In genomic region chr13:23806874-23807522, GRCh38 we compare ENCODE assay signal across 14 cellular contexts.
DNase-seq lines count a peak whose midpoint lies in the region; ATAC-seq and TF ChIP-seq lines count a peak whose summit lies in the region.
"Had no signal": no experiment of that assay in that cellular context is flagged by ENCODE, and none has a peak within 500 bp of the region (broad histone marks: within the 10 kb centered on the region; RNA-seq: fewer than 3 reads in every experiment).

No MANE protein-coding gene starts in this region.

- no peak overlapping the region for H3K27ac ChIP-seq in heart left ventricle
- H3K27ac ChIP-seq: hepatocyte had no signal

- DNase-seq in memory B cell (ENCODE audit: low spot score in 2 of 2): no peak
- DNase-seq in heart left ventricle: no peak
- no peak for DNase-seq in AG20443 (ENCODE audit: low spot score)
- DNase-seq in COR-L47 (lab: John Stamatoyannopoulos, UW): no peak
- no peak for DNase-seq in activated CD4-positive, CD25-positive, alpha-beta regulatory T cell treated with anti-CD3 and anti-CD28 coated beads, Interleukin-2, amount 50 U/mL, for 72 hours
- DNase-seq: activated CD4-positive, alpha-beta T cell treated with anti-CD3 and anti-CD28 coated beads, Interleukin-2, amount 10 ng/mL, durations not matched to agents 24 days and 14 days; activated naive CD4-positive, alpha-beta T cell treated with anti-CD3 and anti-CD28 coated beads, Interleukin-2, amount 10 ng/mL, durations not matched to agents 7 days and 5 days; NCI-H2029 had no signal

- peaks cover 18% of the 10 kb centered on the region for H3K4me1 Mint-ChIP-seq in memory B cell
- H3K4me1 Mint-ChIP-seq: activated CD4-positive, alpha-beta T cell treated with anti-CD3 and anti-CD28 coated beads, Interleukin-2, amount 10 ng/mL, durations not matched to agents 24 days and 14 days; activated naive CD4-positive, alpha-beta T cell treated with anti-CD3 and anti-CD28 coated beads, Interleukin-2, amount 10 ng/mL, durations not matched to agents 7 days and 5 days had no signal

- ATAC-seq in GM18907 (IDR thresholded peaks at IDR 0.05; ENCODE audit: unreplicated experiment) (peak; percentile 21), HG02610 (IDR thresholded peaks at IDR 0.05; ENCODE audit: unreplicated experiment) (peak; percentile 7), HG03558 (IDR thresholded peaks at IDR 0.05; ENCODE audit: extremely low read depth, unreplicated experiment) (peak; percentile 5), memory B cell (ENCODE audit: low read depth) (no peak), heart left ventricle (no peak)
- ATAC-seq: Right ventricle myocardium inferior, sciatic nerve had no signal

- no peaks in the 10 kb centered on the region for H3K27me3 Mint-ChIP-seq in memory B cell
- H3K27me3 Mint-ChIP-seq: activated CD4-positive, alpha-beta T cell treated with anti-CD3 and anti-CD28 coated beads, Interleukin-2, amount 10 ng/mL, durations not matched to agents 24 days and 14 days; activated naive CD4-positive, alpha-beta T cell treated with anti-CD3 and anti-CD28 coated beads, Interleukin-2, amount 10 ng/mL, durations not matched to agents 7 days and 5 days had no signal

- H3K4me1 ChIP-seq in heart left ventricle: peaks cover 0 to 3% (median 0%) of the 10 kb centered on the region in 12 donors

- intact Hi-C loops in heart left ventricle (cut with DNase I): no loop called here

- TF ChIP-seq POLR2A in heart left ventricle (IDR thresholded peaks at IDR 0.05): no peak

- peaks cover 0 to 34% (median 6%) of the 10 kb centered on the region in 9 donors for H3K36me3 ChIP-seq in heart left ventricle

- H3K9me3 ChIP-seq in heart left ventricle: no peaks in the 10 kb centered on the region

- 47 to 56% (median 50%) methylated on average over 4 of the region's 4 CpGs for WGBS in heart left ventricle, 4 donors

- H3K27me3 ChIP-seq in heart left ventricle: no peaks in the 10 kb centered on the region
- H3K27me3 ChIP-seq: hepatocyte had no signal

- peak overlapping the region; percentile 74 for H3K4me3 Mint-ChIP-seq in memory B cell
- H3K4me3 Mint-ChIP-seq: activated CD4-positive, alpha-beta T cell treated with anti-CD3 and anti-CD28 coated beads, Interleukin-2, amount 10 ng/mL, durations not matched to agents 24 days and 14 days; activated naive CD4-positive, alpha-beta T cell treated with anti-CD3 and anti-CD28 coated beads, Interleukin-2, amount 10 ng/mL, durations not matched to agents 7 days and 5 days had no signal

- no peak overlapping the region for H3K4me3 ChIP-seq in heart left ventricle
- H3K4me3 ChIP-seq: hepatocyte had no signal

- H3K9me3 Mint-ChIP-seq in memory B cell: no peaks in the 10 kb centered on the region
- H3K9me3 Mint-ChIP-seq: activated CD4-positive, alpha-beta T cell treated with anti-CD3 and anti-CD28 coated beads, Interleukin-2, amount 10 ng/mL, durations not matched to agents 24 days and 14 days; activated naive CD4-positive, alpha-beta T cell treated with anti-CD3 and anti-CD28 coated beads, Interleukin-2, amount 10 ng/mL, durations not matched to agents 7 days and 5 days had no signal

- H3K36me3 Mint-ChIP-seq in memory B cell: peaks cover 14% of the 10 kb centered on the region
- H3K36me3 Mint-ChIP-seq: activated naive CD4-positive, alpha-beta T cell treated with anti-CD3 and anti-CD28 coated beads, Interleukin-2, amount 10 ng/mL, durations not matched to agents 7 days and 5 days had no signal

- no peak for TF ChIP-seq CTCF in heart left ventricle (IDR thresholded peaks at IDR 0.05)

- no peak overlapping the region for H3K27ac Mint-ChIP-seq in memory B cell
- H3K27ac Mint-ChIP-seq: activated CD4-positive, alpha-beta T cell treated with anti-CD3 and anti-CD28 coated beads, Interleukin-2, amount 10 ng/mL, durations not matched to agents 24 days and 14 days; activated naive CD4-positive, alpha-beta T cell treated with anti-CD3 and anti-CD28 coated beads, Interleukin-2, amount 10 ng/mL, durations not matched to agents 7 days and 5 days had no signal

Comparison
In these comparisons a context has a peak if more than half of its experiments do, and no peak if none do; other contexts are left out.
1. ATAC-seq: peak in GM18907 (single experiment), HG02610 (single experiment) and HG03558 (single experiment); none in memory B cell (single experiment) and heart left ventricle (0 of 4).